Comparison of ENCODE assay signal across 8 cellular contexts in genomic region chr19:49929611-49930482, GRCh38. TPM values are rescaled to one million over a fixed set of nuclear protein-coding genes. Genes with fewer than 3 reads are reported as not detected.
DNase-seq lines count a peak whose midpoint lies in the region; ATAC-seq and TF ChIP-seq lines count a peak whose summit lies in the region.

No MANE protein-coding gene starts in this region.

- peak overlapping the region; percentile 82 to 98 for H4K8ac ChIP-seq in IMR-90 (ENCODE audit: low read depth in 2 of 2, low read length in 2 of 2)

- peak overlapping the region; percentile 72; the same call in 1 of the 2 replicates for H2BK20ac ChIP-seq in IMR-90 (ENCODE audit: low read depth, low read length)

- DNase-seq in DMS 273 (lab: John Stamatoyannopoulos, UW; ENCODE audit: unreplicated experiment) (peak; percentile 97), IMR-90 (peak; percentile 97), OCI-LY7 (ENCODE audit: low spot score) (peak; percentile 99), activated T-cell treated with anti-CD3 and anti-CD28 coated beads for 4 hours (peak; percentile 94), erythroblast (lab: John Stamatoyannopoulos, UW) (peak; percentile 97)
- DNase-seq in stimulated activated CD8-positive, alpha-beta memory T cell treated with anti-CD3 and anti-CD28 coated beads, Interleukin-4, amount 100 ng/mL, for 4 hours (ENCODE audit: low read depth in 2 of 2, low spot score in 1 of 2): peak; percentile 86 to 89

- H3K36me3 ChIP-seq in IMR-90 (ENCODE audit: control insufficient read depth, insufficient read depth, low read length) (peaks cover 13% of the 10 kb centered on the region), OCI-LY7 (ENCODE audit: insufficient read depth, low read length) (peaks cover 80% of the 10 kb centered on the region), mucosa of rectum (ENCODE audit: control insufficient read depth in 2 of 2, insufficient read depth in 2 of 2, low read length in 2 of 2) (peaks cover 0 to 21% of the 10 kb centered on the region in 2 donors)

- in situ Hi-C loops in IMR-90 (cut with MboI; ENCODE audit: low sequenced_read_pairs): loop anchor here (10.0 kb wide), 2 partner anchors 55 to 215 kb away; no protein-coding TSS in a partner anchor

- peak overlapping the region; percentile 93 for H4K91ac ChIP-seq in IMR-90 (ENCODE audit: insufficient read depth, low read depth, low read length)

- H3K18ac ChIP-seq in IMR-90 (ENCODE audit: low read depth, low read length): peak overlapping the region; percentile 79

- H2AK9ac ChIP-seq in IMR-90 (replicated peaks; ENCODE audit: low read depth, low read length, poor library complexity): peak overlapping the region; percentile 100

- TF ChIP-seq RAD21 in IMR-90 (IDR thresholded peaks at IDR 0.05; ENCODE audit: low read length): no peak

- H2AFZ ChIP-seq in IMR-90 (replicated peaks; ENCODE audit: low read length, poor library complexity): peak overlapping the region; percentile 98
- H2AFZ ChIP-seq in OCI-LY7 (ENCODE audit: low read length): no peak overlapping the region

- dilution Hi-C loops in IMR-90 (cut with HindIII; ENCODE audit: low sequenced_read_pairs, unreplicated experiment): no loop called here

- H3K9me1 ChIP-seq in IMR-90 (ENCODE audit: insufficient read depth, low read length): peaks cover 14% of the 10 kb centered on the region

- POLR2A ChIA-PET in IMR-90 (lab: Charles Lee; ENCODE audit: unreplicated experiment): interaction anchor here (0.6 to 1.0 kb wide), 5 partner anchors 11 to 79 kb away, joined by 3 to 7 read pairs (median 5); no protein-coding TSS in a partner anchor
- POLR2A ChIA-PET in OCI-LY7 (lab: Charles Lee): interaction anchor here (0.7 to 0.9 kb wide), 3 partner anchors 22 to 144 kb away, joined by 3 read pairs; no protein-coding TSS in a partner anchor

- intact Hi-C loops in IMR-90 (cut with micrococcal nuclease): no loop called here
- intact Hi-C loops in OCI-LY7 (cut with micrococcal nuclease; ENCODE audit: unreplicated experiment): loop anchor here (1.0 kb wide), 1 partner anchor 53 kb away; the partner anchor contains the start of genes AKT1S1 and TBC1D17

- H2BK15ac ChIP-seq in IMR-90 (ENCODE audit: low read depth, low read length): peak overlapping the region; percentile 77; the same call in 1 of the 3 replicates

- peak overlapping the region; percentile 91 for H3K56ac ChIP-seq in IMR-90 (ENCODE audit: extremely low read depth, insufficient read depth, low read length)

- H3K4me3 ChIP-seq in IMR-90 (ENCODE audit: insufficient read depth, low read depth, low read length): peak overlapping the region; percentile 80
- peak overlapping the region; percentile 91 for H3K4me3 ChIP-seq in OCI-LY7 (ENCODE audit: low read depth, low read length, poor library complexity, severe bottlenecking)
- H3K4me3 ChIP-seq in mucosa of rectum (ENCODE audit: low read length in 2 of 2): peak overlapping the region; percentile 90 to 96

- TF ChIP-seq POLR2A in IMR-90 (IDR thresholded peaks at IDR 0.05; ENCODE audit: low read depth, low read length) (no peak; the same call in 1 of the 2 replicates), erythroblast (IDR thresholded peaks at IDR 0.05; ENCODE audit: low read length) (peak; percentile 76)

- H3K9me3 ChIP-seq in IMR-90 (ENCODE audit: control insufficient read depth, insufficient read depth, low read length) (no peaks in the 10 kb centered on the region), OCI-LY7 (ENCODE audit: low read length) (no peaks in the 10 kb centered on the region), mucosa of rectum (ENCODE audit: control insufficient read depth in 2 of 2, low read length in 2 of 2) (no peaks in the 10 kb centered on the region)

- peak overlapping the region; percentile 97 for H3K4ac ChIP-seq in IMR-90 (ENCODE audit: low read depth, low read length)

- CTCF ChIA-PET in IMR-90 (lab: Yijun Ruan, JAX): no interaction called here
- CTCF ChIA-PET in OCI-LY7 (lab: Charles Lee; ENCODE audit: unreplicated experiment): interaction anchor here (0.6 kb wide), 1 partner anchor 1641 kb away, joined by 4 read pairs; no protein-coding TSS in a partner anchor

- peaks cover 16 to 38% of the 10 kb centered on the region in 2 experiments for H3K79me1 ChIP-seq in IMR-90 (ENCODE audit: low read depth in 1 of 2, low read length in 2 of 2)

- peaks cover 4% of the 10 kb centered on the region for H3K4me1 ChIP-seq in IMR-90 (ENCODE audit: control insufficient read depth, insufficient read depth, low read length)
- peaks cover 49% of the 10 kb centered on the region for H3K4me1 ChIP-seq in OCI-LY7 (ENCODE audit: insufficient read depth, low read length, poor library complexity, severe bottlenecking)
- peaks cover 8 to 14% of the 10 kb centered on the region in 2 donors for H3K4me1 ChIP-seq in mucosa of rectum (ENCODE audit: control insufficient read depth in 2 of 2, insufficient read depth in 2 of 2, low read length in 2 of 2)

- peak overlapping the region; percentile 92 for H2BK5ac ChIP-seq in IMR-90 (ENCODE audit: low read depth, low read length, poor library complexity, severe bottlenecking)

- H3K4me2 ChIP-seq in IMR-90 (ENCODE audit: low read depth, low read length) (peak overlapping the region; percentile 87), OCI-LY7 (ENCODE audit: low read length) (peak overlapping the region; percentile 92)

- H3K27ac ChIP-seq in IMR-90 (ENCODE audit: insufficient read depth, low read length): peak overlapping the region; percentile 75
- peak overlapping the region; percentile 90 for H3K27ac ChIP-seq in OCI-LY7 (ENCODE audit: low read depth, low read length, poor library complexity, severe bottlenecking)
- peak overlapping the region; percentile 93 to 97 for H3K27ac ChIP-seq in mucosa of rectum (ENCODE audit: low read depth in 2 of 2, low read length in 2 of 2)

- H3K79me2 ChIP-seq in OCI-LY7 (ENCODE audit: insufficient read depth, low read depth, low read length): peaks cover 71% of the 10 kb centered on the region

- H4K20me1 ChIP-seq in IMR-90 (ENCODE audit: insufficient read depth, low read length) (peaks cover 10% of the 10 kb centered on the region; the same call in 1 of the 2 replicates), OCI-LY7 (ENCODE audit: insufficient read depth, low read length) (peaks cover 28% of the 10 kb centered on the region)

- H3K9me2 ChIP-seq in OCI-LY7 (ENCODE audit: insufficient read depth, low read length): no peaks in the 10 kb centered on the region

- H3K14ac ChIP-seq in IMR-90 (replicated peaks; ENCODE audit: low read depth, low read length): peak overlapping the region; percentile 96

- ATAC-seq in GM21528 (IDR thresholded peaks at IDR 0.05; ENCODE audit: low FRiP score, unreplicated experiment) (peak; percentile 57), IMR-90 (ENCODE audit: low read depth) (peak; percentile 93)

- H3K27me3 ChIP-seq in IMR-90 (ENCODE audit: control insufficient read depth, insufficient read depth, low read length) (no peaks in the 10 kb centered on the region), mucosa of rectum (ENCODE audit: control insufficient read depth in 2 of 2, insufficient read depth in 2 of 2, low read length in 2 of 2) (no peaks in the 10 kb centered on the region)

- H4K5ac ChIP-seq in IMR-90 (ENCODE audit: low read depth, low read length): peak overlapping the region; percentile 71

- peak overlapping the region; percentile 69 for H2AK5ac ChIP-seq in IMR-90 (ENCODE audit: low read depth, low read length)

- BruUV-seq in IMR-90 (replicated peaks; lab: Mats Ljungman, UMichigan) (no TSS peak), OCI-LY7 (replicated peaks; lab: Mats Ljungman, UMichigan) (no TSS peak)

- H3K23ac ChIP-seq in IMR-90 (ENCODE audit: low read depth, low read length): peak overlapping the region; percentile 88

- peak overlapping the region; percentile 83 for H3K9ac ChIP-seq in IMR-90 (ENCODE audit: low read depth, low read length)
- H3K9ac ChIP-seq in mucosa of rectum (ENCODE audit: low read depth in 1 of 2, low read length in 2 of 2): peak overlapping the region; percentile 87 to 90

- TF ChIP-seq CTCF in IMR-90 (conservative IDR thresholded peaks at IDR 0.05; ENCODE audit: low read depth, low read length) (no peak), OCI-LY7 (conservative IDR thresholded peaks at IDR 0.05; ENCODE audit: low read length) (no peak)

- 8% methylated on average over 10 of the region's 43 CpGs; no CpG with 5 or more reads in 1 of the 2 experiments for WGBS in IMR-90 (ENCODE audit: extremely low coverage in 2 of 2, insufficient read length in 1 of 2), 2 experiments

- H2BK120ac ChIP-seq in IMR-90 (ENCODE audit: low read depth, low read length): peak overlapping the region; percentile 91

RNA-seq across cellular contexts. Expression of gene NUP62, which starts 0.5 kb away (rescaled TPM):
- 21.3 and 26.4 TPM in 2 replicates for total RNA-seq in IMR-90 (2012; rRNA removed)
- 29.7 and 32.4 TPM in 2 replicates for polyA plus RNA-seq in IMR-90 (2012; rRNA removed)
- polyA plus RNA-seq in IMR-90 (2012; cell fraction: cytosol; rRNA removed): 15.8 and 24.2 TPM in 2 replicates
- polyA plus RNA-seq in IMR-90 (2012; cell fraction: nucleus; rRNA removed; ENCODE audit: low replicate concordance): 26.5 and 28.5 TPM in 2 replicates
- total RNA-seq in OCI-LY7 (2014; rRNA removed; shearing (Covaris generic)): 56.3 and 75.6 TPM in 2 replicates
- total RNA-seq in OCI-LY7 (2022): 70.1 and 76.3 TPM in 2 replicates

RNA-seq across cellular contexts. Expression of gene ATF5, which starts 0.8 kb away (rescaled TPM):
- total RNA-seq in IMR-90 (2012; rRNA removed) (2.7 and 3.3 TPM in 2 replicates), OCI-LY7 (2022) (527 and 597 TPM in 2 replicates)
- polyA plus RNA-seq in IMR-90 (2012; rRNA removed): 13.3 and 15.7 TPM in 2 replicates
- 14.8 and 22.7 TPM in 2 replicates for polyA plus RNA-seq in IMR-90 (2012; cell fraction: cytosol; rRNA removed)
- polyA plus RNA-seq in IMR-90 (2012; cell fraction: nucleus; rRNA removed; ENCODE audit: low replicate concordance): 22.9 and 36.5 TPM in 2 replicates
- 265 and 268 TPM in 2 replicates for total RNA-seq in OCI-LY7 (2014; rRNA removed; shearing (Covaris generic))

RNA-seq across cellular contexts. Expression of gene SIGLEC11, which starts 31.1 kb away (rescaled TPM):
- not detected in 2 replicates for total RNA-seq in IMR-90 (2012; rRNA removed)
- not detected in 2 replicates for polyA plus RNA-seq in IMR-90 (2012; rRNA removed)
- polyA plus RNA-seq in IMR-90 (2012; cell fraction: cytosol; rRNA removed): not detected in 2 replicates
- polyA plus RNA-seq in IMR-90 (2012; cell fraction: nucleus; rRNA removed; ENCODE audit: low replicate concordance): not detected in 2 replicates
- not detected in 2 replicates for total RNA-seq in OCI-LY7 (2014; rRNA removed; shearing (Covaris generic))
- total RNA-seq in OCI-LY7 (2022): not detected in 2 replicates

RNA-seq across cellular contexts. Expression of gene IL4I1, which starts 33.2 kb away (rescaled TPM):
- total RNA-seq in IMR-90 (2012; rRNA removed): under 0.01 and 0.36 TPM in 2 replicates
- polyA plus RNA-seq in IMR-90 (2012; rRNA removed): 0.27 and 0.31 TPM in 2 replicates
- 0.29 and 0.48 TPM in 2 replicates for polyA plus RNA-seq in IMR-90 (2012; cell fraction: cytosol; rRNA removed)
- 0.24 and 0.60 TPM in 2 replicates for polyA plus RNA-seq in IMR-90 (2012; cell fraction: nucleus; rRNA removed; ENCODE audit: low replicate concordance)
- total RNA-seq in OCI-LY7 (2014; rRNA removed; shearing (Covaris generic)): 0.25 and 0.39 TPM in 2 replicates
- total RNA-seq in OCI-LY7 (2022): 1.7 and 1.8 TPM in 2 replicates

RNA-seq across cellular contexts. Expression of gene TBC1D17, which starts 52.3 kb away (rescaled TPM):
- total RNA-seq in IMR-90 (2012; rRNA removed) (1.1 and 1.4 TPM in 2 replicates), OCI-LY7 (2022) (24.0 and 31.1 TPM in 2 replicates)
- polyA plus RNA-seq in IMR-90 (2012; rRNA removed): 26.8 and 27.8 TPM in 2 replicates
- polyA plus RNA-seq in IMR-90 (2012; cell fraction: cytosol; rRNA removed): 18.6 and 33.5 TPM in 2 replicates
- polyA plus RNA-seq in IMR-90 (2012; cell fraction: nucleus; rRNA removed; ENCODE audit: low replicate concordance): 40.7 and 82.6 TPM in 2 replicates
- total RNA-seq in OCI-LY7 (2014; rRNA removed; shearing (Covaris generic)): 7.9 and 8.0 TPM in 2 replicates

Comparison
In these comparisons a context has a peak if more than half of its experiments do, and no peak if none do; other contexts are left out.
1. Peak in every context shown above with its lines: DNase-seq, ATAC-seq, H3K4me3 ChIP-seq and H3K27ac ChIP-seq.
2. RNA of gene ATF5, which starts 0.8 kb away (total RNA-seq): 265 to 597 TPM in OCI-LY7; 2.7 to 3.3 TPM in IMR-90; every median in the first group is over 10 times any median in the second.